ENCODE assay signal across 21 cellular contexts in genomic region chrX:154529206-154529612, GRCh38. TPM values are rescaled to one million over a fixed set of nuclear protein-coding genes. Genes with fewer than 3 reads are reported as not detected.
A peak's percentile ranks its signal among the peaks of the same experiment; 100 is the strongest.
DNase-seq lines count a peak whose midpoint lies in the region; ATAC-seq and TF ChIP-seq lines count a peak whose summit lies in the region.
"Had no signal": no experiment of that assay in that cellular context is flagged by ENCODE, and none has a peak within 500 bp of the region (broad histone marks: within the 10 kb centered on the region; RNA-seq: fewer than 3 reads in every experiment).

No MANE protein-coding gene starts in this region.

- no peak for TF ChIP-seq CTCF in RWPE1 (conservative IDR thresholded peaks at IDR 0.05; ENCODE audit: low read depth)
- no peak for TF ChIP-seq CTCF in dorsolateral prefrontal cortex (IDR thresholded peaks at IDR 0.05 in 54 of 56, conservative IDR thresholded peaks at IDR 0.05 in 2 of 56; ENCODE audit: low read depth in 1 of 56, partially characterized antibody in 56 of 56)

- H3K27me3 ChIP-seq in dorsolateral prefrontal cortex, result peaks cover 0 to 51% (median 5%) of the 10 kb centered on the region in 45 donors
- H3K27me3 ChIP-seq: tibial nerve had no signal

- DNase-seq in HCEC 1CT, result peak; percentile 74
- DNase-seq in RWPE1 (ENCODE audit: low spot score), result no peak
- peak; percentile 34 for DNase-seq in glomerular visceral epithelial cell (ENCODE audit: extremely low spot score)
- DNase-seq in C1 segment of cervical spinal cord (lab: John Stamatoyannopoulos, UW), result no peak
- DNase-seq in dorsolateral prefrontal cortex, result no peak
- DNase-seq: activated CD8-positive, alpha-beta memory T cell treated with anti-CD3 and anti-CD28 coated beads for 24 hours; activated naive CD4-positive, alpha-beta T cell treated with anti-CD3 and anti-CD28 coated beads, Interleukin-2, amount 10 ng/mL, durations not matched to agents 7 days and 5 days; activated T-cell treated with anti-CD3 and anti-CD28 coated beads, Interleukin-2, amount 50 U/mL, for 48 hours; immature natural killer cell; left ventricle myocardium superior; mucosa of descending colon; NCI-H1417 treated with DMSO at 0.1 percent for 48 hours; NCI-H524 treated with DMSO at 0.1 percent for 48 hours; SHP77 treated with DMSO at 0.1 percent for 48 hours; stimulated activated CD4-positive, alpha-beta T cell treated with anti-CD3 and anti-CD28 coated beads, Interleukin-4, amount 100 ng/mL, for 1 hour; stimulated activated naive CD8-positive, alpha-beta T cell treated with anti-CD3 and anti-CD28 coated beads, Interleukin-15, Interleukin-2, amounts not matched to agents 100 U/mL and 50 U/mL, for 24 hours had no signal

- H3K4me3 ChIP-seq in dorsolateral prefrontal cortex, result no peak overlapping the region
- H3K4me3 ChIP-seq: BLaER1 treated with 17β-estradiol and CSF1 and Interleukin-3, amounts not matched to agents 10 nM and 100 nM; mucosa of descending colon; smooth muscle cell; tibial nerve had no signal

- peak overlapping the region; percentile 52 for H3K27ac ChIP-seq in RWPE1
- H3K27ac ChIP-seq in dorsolateral prefrontal cortex, result no peak overlapping the region
- H3K27ac ChIP-seq: BLaER1 treated with 17β-estradiol and CSF1 and Interleukin-3, amounts not matched to agents 10 nM and 100 nM had no signal

- intact Hi-C loops in dorsolateral prefrontal cortex (cut with DNase I), result no loop called here

- CTCF ChIA-PET in RWPE1 (lab: Yijun Ruan, JAX), result interaction anchor here (0.6 kb wide), 1 partner anchor 16 kb away, joined by 3 read pairs; no protein-coding TSS in a partner anchor

- POLR2A ChIA-PET in RWPE1 (lab: Yijun Ruan, JAX; ENCODE audit: low non-redundant PET), result no interaction called here

- ATAC-seq in HG02884 (IDR thresholded peaks at IDR 0.05; ENCODE audit: unreplicated experiment), result no peak
- no peak for ATAC-seq in HG02588 (IDR thresholded peaks at IDR 0.05; ENCODE audit: unreplicated experiment)
- ATAC-seq: left ventricle myocardium superior; mucosa of descending colon; stimulated activated naive CD8-positive, alpha-beta T cell treated with anti-CD3 and anti-CD28 coated beads, Interleukin-15, Interleukin-2, amounts not matched to agents 100 U/mL and 50 U/mL, for 24 hours had no signal

RNA-seq across cellular contexts. Expression of gene FAM3A, which starts 13.2 kb away (rescaled TPM):
- total RNA-seq in dorsolateral prefrontal cortex, result 10 to 100 TPM; 33.9 to 82.8 (median 51.1) TPM

RNA-seq across cellular contexts. Expression of gene G6PD, which starts 17.4 kb away (rescaled TPM):
- total RNA-seq in dorsolateral prefrontal cortex, result 10 to 100 TPM; 33.1 to 65.0 (median 50.4) TPM

RNA-seq across cellular contexts. Expression of gene IKBKG, which starts 18.2 kb away (rescaled TPM):
- 10 to 100 TPM; 16.3 to 36.4 (median 27.2) TPM for total RNA-seq in dorsolateral prefrontal cortex

RNA-seq across cellular contexts. Expression of gene SLC10A3, which starts 38.8 kb away (rescaled TPM):
- total RNA-seq in dorsolateral prefrontal cortex, result 10 to 100 TPM in 12 of 120 experiments, 1 to 10 TPM in 108; 5.3 to 12.1 (median 8.2) TPM

RNA-seq across cellular contexts. Expression of gene UBL4A, which starts 42.8 kb away (rescaled TPM):
- 10 to 100 TPM; 30.3 to 72.2 (median 51.7) TPM for total RNA-seq in dorsolateral prefrontal cortex

Comparison
In these comparisons a context has a peak if more than half of its experiments do, and no peak if none do; other contexts are left out.
1. DNase-seq: peak in HCEC 1CT (single experiment) and glomerular visceral epithelial cell (single experiment); none in RWPE1 (single experiment), C1 segment of cervical spinal cord (0 of 14) and dorsolateral prefrontal cortex (0 of 10).